In the genomic region with DNA sequence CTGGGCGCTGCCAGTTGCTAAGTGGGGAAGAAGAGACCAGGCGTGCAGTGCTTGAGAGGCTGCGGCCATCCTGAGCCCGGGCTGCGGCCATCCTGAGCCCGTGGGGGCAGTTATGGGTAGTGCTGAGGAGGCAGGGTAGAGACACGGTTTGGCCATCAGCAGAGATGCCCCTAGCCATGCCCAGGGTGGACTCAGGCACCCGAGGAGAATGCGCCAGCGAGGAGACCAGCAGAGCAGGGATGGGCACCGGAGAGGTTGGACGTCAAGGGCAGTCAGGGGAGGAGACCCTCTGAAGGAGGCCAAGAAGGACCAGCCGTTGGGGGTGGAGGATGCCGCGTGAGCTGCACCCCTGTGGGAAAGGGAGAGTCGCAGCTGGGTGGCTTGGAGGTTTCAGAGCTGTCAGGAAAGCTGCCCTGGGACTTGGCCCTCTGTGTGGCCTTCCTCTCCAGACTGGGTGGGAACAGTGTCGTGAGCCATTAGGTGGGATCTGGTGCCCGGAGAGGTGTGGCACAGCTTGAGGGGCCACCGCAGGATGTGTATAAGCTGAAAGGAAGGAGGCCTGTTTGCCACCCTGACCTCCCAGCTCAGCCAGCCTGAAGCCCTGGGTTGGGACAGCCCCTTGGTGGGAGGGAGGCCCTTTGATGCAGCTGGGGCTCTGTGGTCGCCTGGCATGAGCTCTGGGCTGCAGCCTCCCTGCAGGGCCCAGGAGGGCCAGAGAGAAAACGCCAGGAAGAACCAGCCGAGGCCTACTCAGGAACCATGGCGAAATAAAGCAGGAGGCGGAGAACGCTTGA, we compare ENCODE assay signal across 2 cellular contexts.
TF ChIP-seq lines count a peak whose summit lies in the region.

No MANE protein-coding gene starts in this region.

TF ChIP-seq in HEK293, 187 proteins besides CTCF, POLR2A, EP300 and RAD21:
- TF ChIP-seq, protein P1, sequence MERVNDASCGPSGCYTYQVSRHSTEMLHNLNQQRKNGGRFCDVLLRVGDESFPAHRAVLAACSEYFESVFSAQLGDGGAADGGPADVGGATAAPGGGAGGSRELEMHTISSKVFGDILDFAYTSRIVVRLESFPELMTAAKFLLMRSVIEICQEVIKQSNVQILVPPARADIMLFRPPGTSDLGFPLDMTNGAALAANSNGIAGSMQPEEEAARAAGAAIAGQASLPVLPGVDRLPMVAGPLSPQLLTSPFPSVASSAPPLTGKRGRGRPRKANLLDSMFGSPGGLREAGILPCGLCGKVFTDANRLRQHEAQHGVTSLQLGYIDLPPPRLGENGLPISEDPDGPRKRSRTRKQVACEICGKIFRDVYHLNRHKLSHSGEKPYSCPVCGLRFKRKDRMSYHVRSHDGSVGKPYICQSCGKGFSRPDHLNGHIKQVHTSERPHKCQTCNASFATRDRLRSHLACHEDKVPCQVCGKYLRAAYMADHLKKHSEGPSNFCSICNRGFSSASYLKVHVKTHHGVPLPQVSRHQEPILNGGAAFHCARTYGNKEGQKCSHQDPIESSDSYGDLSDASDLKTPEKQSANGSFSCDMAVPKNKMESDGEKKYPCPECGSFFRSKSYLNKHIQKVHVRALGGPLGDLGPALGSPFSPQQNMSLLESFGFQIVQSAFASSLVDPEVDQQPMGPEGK (tag by site-specific recombination; IDR thresholded peaks at IDR 0.05) = no peak
- peak; percentile 60; the same call in 1 of the 2 replicates for TF ChIP-seq ZIC2 (tag by site-specific recombination; IDR thresholded peaks at IDR 0.05)

TF ChIP-seq in liver, 16 proteins besides CTCF, POLR2A, EP300 and RAD21 (continued from another document):
- TF ChIP-seq, protein P2, sequence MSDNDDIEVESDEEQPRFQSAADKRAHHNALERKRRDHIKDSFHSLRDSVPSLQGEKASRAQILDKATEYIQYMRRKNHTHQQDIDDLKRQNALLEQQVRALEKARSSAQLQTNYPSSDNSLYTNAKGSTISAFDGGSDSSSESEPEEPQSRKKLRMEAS (IDR thresholded peaks at IDR 0.05) = no peak
- TF ChIP-seq YY1 (IDR thresholded peaks at IDR 0.05) (no peak), FOXA2 (IDR thresholded peaks at IDR 0.05) (no peak), FOXA1 (IDR thresholded peaks at IDR 0.05) (no peak), GABPA (IDR thresholded peaks at IDR 0.05 in 1 of 2, conservative IDR thresholded peaks at IDR 0.05 in 1 of 2) (no peak)
- TF ChIP-seq, protein P3, sequence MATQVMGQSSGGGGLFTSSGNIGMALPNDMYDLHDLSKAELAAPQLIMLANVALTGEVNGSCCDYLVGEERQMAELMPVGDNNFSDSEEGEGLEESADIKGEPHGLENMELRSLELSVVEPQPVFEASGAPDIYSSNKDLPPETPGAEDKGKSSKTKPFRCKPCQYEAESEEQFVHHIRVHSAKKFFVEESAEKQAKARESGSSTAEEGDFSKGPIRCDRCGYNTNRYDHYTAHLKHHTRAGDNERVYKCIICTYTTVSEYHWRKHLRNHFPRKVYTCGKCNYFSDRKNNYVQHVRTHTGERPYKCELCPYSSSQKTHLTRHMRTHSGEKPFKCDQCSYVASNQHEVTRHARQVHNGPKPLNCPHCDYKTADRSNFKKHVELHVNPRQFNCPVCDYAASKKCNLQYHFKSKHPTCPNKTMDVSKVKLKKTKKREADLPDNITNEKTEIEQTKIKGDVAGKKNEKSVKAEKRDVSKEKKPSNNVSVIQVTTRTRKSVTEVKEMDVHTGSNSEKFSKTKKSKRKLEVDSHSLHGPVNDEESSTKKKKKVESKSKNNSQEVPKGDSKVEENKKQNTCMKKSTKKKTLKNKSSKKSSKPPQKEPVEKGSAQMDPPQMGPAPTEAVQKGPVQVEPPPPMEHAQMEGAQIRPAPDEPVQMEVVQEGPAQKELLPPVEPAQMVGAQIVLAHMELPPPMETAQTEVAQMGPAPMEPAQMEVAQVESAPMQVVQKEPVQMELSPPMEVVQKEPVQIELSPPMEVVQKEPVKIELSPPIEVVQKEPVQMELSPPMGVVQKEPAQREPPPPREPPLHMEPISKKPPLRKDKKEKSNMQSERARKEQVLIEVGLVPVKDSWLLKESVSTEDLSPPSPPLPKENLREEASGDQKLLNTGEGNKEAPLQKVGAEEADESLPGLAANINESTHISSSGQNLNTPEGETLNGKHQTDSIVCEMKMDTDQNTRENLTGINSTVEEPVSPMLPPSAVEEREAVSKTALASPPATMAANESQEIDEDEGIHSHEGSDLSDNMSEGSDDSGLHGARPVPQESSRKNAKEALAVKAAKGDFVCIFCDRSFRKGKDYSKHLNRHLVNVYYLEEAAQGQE (IDR thresholded peaks at IDR 0.05) = no peak
- TF ChIP-seq, protein P4, sequence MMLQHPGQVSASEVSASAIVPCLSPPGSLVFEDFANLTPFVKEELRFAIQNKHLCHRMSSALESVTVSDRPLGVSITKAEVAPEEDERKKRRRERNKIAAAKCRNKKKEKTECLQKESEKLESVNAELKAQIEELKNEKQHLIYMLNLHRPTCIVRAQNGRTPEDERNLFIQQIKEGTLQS (IDR thresholded peaks at IDR 0.05) = no peak
